Comparison of ENCODE assay signal across 8 cellular contexts in genomic region chr22:40951795-40952602, GRCh38. TPM values are rescaled to one million over a fixed set of nuclear protein-coding genes. Genes with fewer than 3 reads are reported as not detected.
DNase-seq lines count a peak whose midpoint lies in the region; ATAC-seq and TF ChIP-seq lines count a peak whose summit lies in the region.

No MANE protein-coding gene starts in this region.

- H4K20me1 ChIP-seq in neural progenitor cell (ENCODE audit: low read depth) = no peaks in the 10 kb centered on the region

- no peaks in the 10 kb centered on the region for H3K9me3 Mint-ChIP-seq in neural progenitor cell

- DNase-seq in NCI-H2196 (lab: John Stamatoyannopoulos, UW; ENCODE audit: unreplicated experiment) (peak; percentile 49), NCI-H2196 treated with DMSO at 0.1 percent for 48 hours (lab: John Stamatoyannopoulos, UW; ENCODE audit: unreplicated experiment) (no peak), NT2/D1 (ENCODE audit: low read depth, low spot score) (no peak), neural progenitor cell (ENCODE audit: low spot score) (no peak), mucosa of gallbladder (ENCODE audit: low spot score) (no peak)
- peak in 1 of 3 donors; percentile 4 for DNase-seq in effector memory CD4-positive, alpha-beta T cell
- no peak for DNase-seq in activated CD4-positive, CD25-positive, alpha-beta regulatory T cell (lab: John Stamatoyannopoulos, UW)

- H3K4me2 ChIP-seq in neural progenitor cell = peak overlapping the region; percentile 88

- peak overlapping the region; percentile 89 for H3K27ac ChIP-seq in effector memory CD4-positive, alpha-beta T cell (ENCODE audit: insufficient read depth, low read length, poor library complexity, severe bottlenecking)
- H3K27ac ChIP-seq in neural progenitor cell = peak overlapping the region; percentile 31

- H3K27me3 Mint-ChIP-seq in neural progenitor cell (ENCODE audit: insufficient read depth, low read depth) = peaks cover 2% of the 10 kb centered on the region

- H3K4me1 Mint-ChIP-seq in neural progenitor cell = peaks cover 17% of the 10 kb centered on the region

- no peak for TF ChIP-seq CTCF in neural progenitor cell (IDR thresholded peaks at IDR 0.05)

- H3K36me3 ChIP-seq in NT2/D1 (ENCODE audit: insufficient read depth, insufficient read length, low read length) (peaks cover 27% of the 10 kb centered on the region), neural progenitor cell (peaks cover 2% of the 10 kb centered on the region)
- peaks cover 4% of the 10 kb centered on the region for H3K36me3 ChIP-seq in effector memory CD4-positive, alpha-beta T cell (ENCODE audit: control insufficient read depth, insufficient read depth, low read length)

- peak overlapping the region; percentile 89 for H3K4me3 ChIP-seq in NT2/D1 (ENCODE audit: insufficient read length, low read depth)
- peak overlapping the region; percentile 73 for H3K4me3 ChIP-seq in effector memory CD4-positive, alpha-beta T cell (ENCODE audit: insufficient read depth, low read depth, low read length, poor library complexity, severe bottlenecking)
- peak overlapping the region; percentile 86 for H3K4me3 ChIP-seq in neural progenitor cell

- H3K9ac ChIP-seq in NT2/D1 (ENCODE audit: insufficient read length, low read depth) (peak overlapping the region; percentile 95), neural progenitor cell (peak overlapping the region; percentile 40)

- H3K9me3 ChIP-seq in NT2/D1 (ENCODE audit: insufficient read depth, low read length) = no peaks in the 10 kb centered on the region
- no peaks in the 10 kb centered on the region for H3K9me3 ChIP-seq in effector memory CD4-positive, alpha-beta T cell (ENCODE audit: control insufficient read depth, low read length)
- no peaks in the 10 kb centered on the region for H3K9me3 ChIP-seq in neural progenitor cell (ENCODE audit: low read depth)

- H3K4me1 ChIP-seq in NT2/D1 (ENCODE audit: insufficient read depth, insufficient read length) (no peaks in the 10 kb centered on the region), neural progenitor cell (no peaks in the 10 kb centered on the region)
- H3K4me1 ChIP-seq in effector memory CD4-positive, alpha-beta T cell (ENCODE audit: control insufficient read depth, insufficient read depth, low read length, poor library complexity, severe bottlenecking) = peaks cover 10% of the 10 kb centered on the region

- H2AFZ ChIP-seq in neural progenitor cell (replicated peaks) = no peak overlapping the region

- H3K4me3 Mint-ChIP-seq in neural progenitor cell = peak overlapping the region; percentile 99

- H3K27ac Mint-ChIP-seq in neural progenitor cell = peak overlapping the region; percentile 47

- no peak for ATAC-seq in esophagus mucosa

- no peaks in the 10 kb centered on the region for H3K27me3 ChIP-seq in NT2/D1 (ENCODE audit: insufficient read depth, insufficient read length)
- no peaks in the 10 kb centered on the region for H3K27me3 ChIP-seq in effector memory CD4-positive, alpha-beta T cell (replicated peaks; ENCODE audit: control insufficient read depth, insufficient read depth, low read length, poor library complexity, severe bottlenecking)
- no peaks in the 10 kb centered on the region for H3K27me3 ChIP-seq in neural progenitor cell

- H3K79me2 ChIP-seq in neural progenitor cell (ENCODE audit: low read depth) = peaks cover 54% of the 10 kb centered on the region

- peaks cover 9% of the 10 kb centered on the region for H3F3A ChIP-seq in neural progenitor cell (ENCODE audit: low read depth)

- H3K36me3 Mint-ChIP-seq in neural progenitor cell = peaks cover 9% of the 10 kb centered on the region

RNA-seq across cellular contexts. Expression of gene RBX1, which starts 0.8 kb away (rescaled TPM):
- total RNA-seq in neural progenitor cell (ENCODE audit: low replicate concordance) = 77.8 and 117 TPM in 2 replicates
- total RNA-seq in mucosa of gallbladder = 39.9 TPM
- total RNA-seq in esophagus mucosa = 56.0 TPM
